Comparison of ENCODE assay signal across 15 cellular contexts in the genomic region with DNA sequence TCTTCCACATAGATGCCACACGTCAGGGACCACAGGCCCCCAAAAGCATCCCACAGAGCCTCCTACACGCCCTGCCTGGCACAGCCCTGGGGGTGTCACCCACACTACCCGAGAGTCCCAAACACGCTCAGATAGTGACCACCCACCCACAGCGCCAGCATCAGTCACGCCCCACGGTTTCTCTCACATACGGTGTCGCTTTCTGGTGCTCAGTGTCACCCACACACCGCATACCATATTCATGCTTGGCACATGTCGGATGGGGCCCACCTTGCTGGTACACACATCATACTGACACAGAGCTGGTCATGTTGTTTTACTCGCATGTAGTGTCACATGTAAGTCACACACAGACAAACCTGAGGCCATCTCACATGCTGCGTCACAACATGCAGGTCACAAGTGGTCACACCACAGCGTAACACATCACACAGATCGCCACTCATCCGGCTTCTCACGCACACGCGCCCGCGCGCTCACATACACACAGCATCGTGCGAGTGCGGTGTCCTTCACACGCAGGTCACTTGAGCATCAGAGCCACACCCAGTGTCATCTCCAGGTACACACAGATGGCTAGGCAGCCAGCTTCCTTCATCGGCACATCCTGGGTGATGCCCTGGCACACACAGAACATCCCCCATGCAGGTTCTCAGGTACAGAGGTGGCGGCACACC. TPM values are rescaled to one million over a fixed set of nuclear protein-coding genes. Genes with fewer than 3 reads are reported as not detected.
DNase-seq lines count a peak whose midpoint lies in the region; ATAC-seq and TF ChIP-seq lines count a peak whose summit lies in the region.
"Had no signal": no experiment of that assay in that cellular context is flagged by ENCODE, and none has a peak within 500 bp of the region (broad histone marks: within the 10 kb centered on the region; RNA-seq: fewer than 3 reads in every experiment).

No MANE protein-coding gene starts in this region.

- H3K4me3 Mint-ChIP-seq in brain: peak overlapping the region in 4 of 5 experiments; percentile 27 to 79 (median 62)
- H3K4me3 Mint-ChIP-seq in stimulated activated effector memory CD8-positive, alpha-beta T cell treated with anti-CD3 and anti-CD28 coated beads, Interleukin-12 subunit alpha, Interleukin-12 subunit beta, amount 100 ng/mL, for 72 hours: no peak overlapping the region
- H3K4me3 Mint-ChIP-seq: activated T-helper 1 cell treated with anti-CD3 and anti-CD28 coated beads, Interleukin-12 subunit alpha, Interleukin-12 subunit beta, Interleukin-2, Interleukin-4 antibody, amounts not matched to agents 30 ng/mL and 10 ng/mL and 1 ng/mL, durations not matched to agents 14 hours and 24 hours and 36 hours; CD8-positive, alpha-beta T cell had no signal

- no peak overlapping the region for H3K27ac ChIP-seq in HEK293 (ENCODE audit: extremely low read depth, low read depth, low read length)
- H3K27ac ChIP-seq in mucosa of rectum (ENCODE audit: low read depth in 2 of 2, low read length in 2 of 2): peak overlapping the region; percentile 25 to 52

- CTCF ChIA-PET in HEK293 (lab: Yijun Ruan, JAX): no interaction called here

- POLR2A ChIA-PET in HEK293 (lab: Yijun Ruan, JAX): no interaction called here

- peaks cover 67% of the 10 kb centered on the region for H3K4me1 Mint-ChIP-seq in brain
- peaks cover 31% of the 10 kb centered on the region for H3K4me1 Mint-ChIP-seq in stimulated activated effector memory CD8-positive, alpha-beta T cell treated with anti-CD3 and anti-CD28 coated beads, Interleukin-12 subunit alpha, Interleukin-12 subunit beta, amount 100 ng/mL, for 72 hours

- peaks cover 0 to under 1% (median 0%) of the 10 kb centered on the region in 5 experiments for H3K9me3 Mint-ChIP-seq in brain
- H3K9me3 Mint-ChIP-seq in stimulated activated effector memory CD8-positive, alpha-beta T cell treated with anti-CD3 and anti-CD28 coated beads, Interleukin-12 subunit alpha, Interleukin-12 subunit beta, amount 100 ng/mL, for 72 hours: no peaks in the 10 kb centered on the region
- H3K9me3 Mint-ChIP-seq: activated T-helper 1 cell treated with anti-CD3 and anti-CD28 coated beads, Interleukin-12 subunit alpha, Interleukin-12 subunit beta, Interleukin-2, Interleukin-4 antibody, amounts not matched to agents 30 ng/mL and 10 ng/mL and 1 ng/mL, durations not matched to agents 14 hours and 24 hours and 36 hours; CD8-positive, alpha-beta T cell had no signal

- no peaks in the 10 kb centered on the region for H3K27me3 ChIP-seq in mucosa of rectum (ENCODE audit: control insufficient read depth in 2 of 2, insufficient read depth in 2 of 2, low read length in 2 of 2)

- H3K36me3 ChIP-seq in HEK293 (ENCODE audit: control insufficient read depth in 2 of 2, insufficient read depth in 1 of 2, low read length in 2 of 2): peaks cover 0 to 4% of the 10 kb centered on the region in 2 experiments; a peak in 1 of 3 replicates
- peaks cover 0 to 4% of the 10 kb centered on the region in 2 donors for H3K36me3 ChIP-seq in mucosa of rectum (ENCODE audit: control insufficient read depth in 2 of 2, insufficient read depth in 2 of 2, low read length in 2 of 2)
- H3K36me3 ChIP-seq: lower lobe of right lung had no signal

- ATAC-seq in stimulated activated effector memory CD8-positive, alpha-beta T cell treated with anti-CD3 and anti-CD28 coated beads, Interleukin-12 subunit alpha, Interleukin-12 subunit beta, amount 100 ng/mL, for 72 hours: peak; percentile 6
- no peak for ATAC-seq in GM18909 (IDR thresholded peaks at IDR 0.05; ENCODE audit: poor library complexity, unreplicated experiment)
- ATAC-seq: CD8-positive, alpha-beta T cell; lower lobe of right lung had no signal

- H3K4me3 ChIP-seq in HEK293 (ENCODE audit: low read depth, low read length) (no peak overlapping the region), mucosa of rectum (ENCODE audit: low read length in 2 of 2) (peak overlapping the region in 1 of 2 donors; percentile 18)
- H3K4me3 ChIP-seq: lower lobe of right lung had no signal

- peak overlapping the region; percentile 22 to 34 for H3K9ac ChIP-seq in mucosa of rectum (ENCODE audit: low read depth in 1 of 2, low read length in 2 of 2)

- DNase-seq in stimulated activated effector memory CD8-positive, alpha-beta T cell treated with anti-CD3 and anti-CD28 coated beads, Interleukin-12 subunit alpha, Interleukin-12 subunit beta, amount 100 ng/mL, for 72 hours (ENCODE audit: low spot score in 2 of 2): no peak
- no peak for DNase-seq in NCI-H446 (lab: John Stamatoyannopoulos, UW)
- DNase-seq in activated CD4-positive, alpha-beta T cell treated with anti-CD3 and anti-CD28 coated beads for 4 hours: no peak
- DNase-seq in NCI-H1048 (lab: John Stamatoyannopoulos, UW): no peak
- DNase-seq: activated CD4-positive, alpha-beta T cell treated with anti-CD3 and anti-CD28 coated beads for 1 hour; CD8-positive, alpha-beta T cell; hippocampal formation; lower lobe of right lung; MM.1S; stimulated activated CD4-positive, alpha-beta T cell treated with anti-CD3 and anti-CD28 coated beads, Interleukin-2, amount 100 ng/mL, for 24 hours had no signal

- peak overlapping the region in 4 of 5 experiments; percentile 31 to 93 (median 72) for H3K27ac Mint-ChIP-seq in brain
- H3K27ac Mint-ChIP-seq in stimulated activated effector memory CD8-positive, alpha-beta T cell treated with anti-CD3 and anti-CD28 coated beads, Interleukin-12 subunit alpha, Interleukin-12 subunit beta, amount 100 ng/mL, for 72 hours: peak overlapping the region; percentile 86
- H3K27ac Mint-ChIP-seq: activated T-helper 1 cell treated with anti-CD3 and anti-CD28 coated beads, Interleukin-12 subunit alpha, Interleukin-12 subunit beta, Interleukin-2, Interleukin-4 antibody, amounts not matched to agents 30 ng/mL and 10 ng/mL and 1 ng/mL, durations not matched to agents 14 hours and 24 hours and 36 hours had no signal

- peaks cover 10% of the 10 kb centered on the region for H3K27me3 Mint-ChIP-seq in brain

- H3K9me3 ChIP-seq in HEK293 (ENCODE audit: control insufficient read depth, insufficient read depth, low read depth, low read length) (no peaks in the 10 kb centered on the region), mucosa of rectum (ENCODE audit: control insufficient read depth in 2 of 2, low read length in 2 of 2) (no peaks in the 10 kb centered on the region)
- H3K9me3 ChIP-seq: lower lobe of right lung had no signal

- no peaks in the 10 kb centered on the region for H3K36me3 Mint-ChIP-seq in brain
- peaks cover under 1% of the 10 kb centered on the region for H3K36me3 Mint-ChIP-seq in stimulated activated effector memory CD8-positive, alpha-beta T cell treated with anti-CD3 and anti-CD28 coated beads, Interleukin-12 subunit alpha, Interleukin-12 subunit beta, amount 100 ng/mL, for 72 hours
- H3K36me3 Mint-ChIP-seq: CD8-positive, alpha-beta T cell had no signal

- H3K4me1 ChIP-seq in HEK293 (ENCODE audit: control insufficient read depth, insufficient read depth, low read length) (peaks cover 18% of the 10 kb centered on the region), mucosa of rectum (ENCODE audit: control insufficient read depth in 2 of 2, insufficient read depth in 2 of 2, low read length in 2 of 2) (peaks cover 39 to 51% of the 10 kb centered on the region in 2 donors)

- no peak for TF ChIP-seq CTCF in HEK293 (tag by site-specific recombination; IDR thresholded peaks at IDR 0.05)
- TF ChIP-seq CTCF in brain (conservative IDR thresholded peaks at IDR 0.05): no peak

TF ChIP-seq in HEK293, 187 proteins besides CTCF, POLR2A, EP300 and RAD21:
- TF ChIP-seq, protein P1, sequence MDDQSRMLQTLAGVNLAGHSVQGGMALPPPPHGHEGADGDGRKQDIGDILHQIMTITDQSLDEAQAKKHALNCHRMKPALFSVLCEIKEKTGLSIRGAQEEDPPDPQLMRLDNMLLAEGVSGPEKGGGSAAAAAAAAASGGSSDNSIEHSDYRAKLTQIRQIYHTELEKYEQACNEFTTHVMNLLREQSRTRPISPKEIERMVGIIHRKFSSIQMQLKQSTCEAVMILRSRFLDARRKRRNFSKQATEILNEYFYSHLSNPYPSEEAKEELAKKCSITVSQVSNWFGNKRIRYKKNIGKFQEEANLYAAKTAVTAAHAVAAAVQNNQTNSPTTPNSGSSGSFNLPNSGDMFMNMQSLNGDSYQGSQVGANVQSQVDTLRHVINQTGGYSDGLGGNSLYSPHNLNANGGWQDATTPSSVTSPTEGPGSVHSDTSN (CRISPR knock-in tag; IDR thresholded peaks at IDR 0.05): no peak
- TF ChIP-seq ZNF600 (tag by site-specific recombination; IDR thresholded peaks at IDR 0.05) (0 out of 2 replicates have a peak, but pooled peaks have one; percentile 50), ZFHX2 (tag by site-specific recombination; conservative IDR thresholded peaks at IDR 0.05) (peak; percentile 95), HOXA7 (CRISPR knock-in tag; IDR thresholded peaks at IDR 0.05; ENCODE audit: borderline replicate concordance) (no peak), EGR2 (tag by site-specific recombination; IDR thresholded peaks at IDR 0.05; ENCODE audit: low read depth) (peak; percentile 90)
- TF ChIP-seq, protein P2, sequence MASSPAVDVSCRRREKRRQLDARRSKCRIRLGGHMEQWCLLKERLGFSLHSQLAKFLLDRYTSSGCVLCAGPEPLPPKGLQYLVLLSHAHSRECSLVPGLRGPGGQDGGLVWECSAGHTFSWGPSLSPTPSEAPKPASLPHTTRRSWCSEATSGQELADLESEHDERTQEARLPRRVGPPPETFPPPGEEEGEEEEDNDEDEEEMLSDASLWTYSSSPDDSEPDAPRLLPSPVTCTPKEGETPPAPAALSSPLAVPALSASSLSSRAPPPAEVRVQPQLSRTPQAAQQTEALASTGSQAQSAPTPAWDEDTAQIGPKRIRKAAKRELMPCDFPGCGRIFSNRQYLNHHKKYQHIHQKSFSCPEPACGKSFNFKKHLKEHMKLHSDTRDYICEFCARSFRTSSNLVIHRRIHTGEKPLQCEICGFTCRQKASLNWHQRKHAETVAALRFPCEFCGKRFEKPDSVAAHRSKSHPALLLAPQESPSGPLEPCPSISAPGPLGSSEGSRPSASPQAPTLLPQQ (tag by site-specific recombination; IDR thresholded peaks at IDR 0.05): 0 out of 2 replicates have a peak, but pooled peaks have one; percentile 17

RNA-seq across cellular contexts. Expression of a gene that starts 3.4 kb away (rescaled TPM):
- 8.9 TPM for polyA plus RNA-seq in brain (ENCODE audit: insufficient read depth, low read depth, low replicate concordance)

RNA-seq across cellular contexts. Expression of a gene that starts 19.3 kb away (rescaled TPM):
- polyA plus RNA-seq in brain (ENCODE audit: insufficient read depth, low read depth, low replicate concordance): not detected

RNA-seq across cellular contexts. Expression of a gene that starts 25.2 kb away (rescaled TPM):
- polyA plus RNA-seq in brain (ENCODE audit: insufficient read depth, low read depth, low replicate concordance): 1,660 TPM

RNA-seq across cellular contexts. Expression of a gene that starts 41.3 kb away (rescaled TPM):
- 20.9 TPM for polyA plus RNA-seq in brain (ENCODE audit: insufficient read depth, low read depth, low replicate concordance)
